Comparison of ENCODE assay signal across 1 cellular context in genomic region chr1:30778156-30778978, GRCh38.
TF ChIP-seq lines count a peak whose summit lies in the region.

No MANE protein-coding gene starts in this region.

TF ChIP-seq in K562, 482 proteins besides CTCF, POLR2A, EP300 and RAD21 (continued from another document and continues in another):
- TF ChIP-seq, protein P1, sequence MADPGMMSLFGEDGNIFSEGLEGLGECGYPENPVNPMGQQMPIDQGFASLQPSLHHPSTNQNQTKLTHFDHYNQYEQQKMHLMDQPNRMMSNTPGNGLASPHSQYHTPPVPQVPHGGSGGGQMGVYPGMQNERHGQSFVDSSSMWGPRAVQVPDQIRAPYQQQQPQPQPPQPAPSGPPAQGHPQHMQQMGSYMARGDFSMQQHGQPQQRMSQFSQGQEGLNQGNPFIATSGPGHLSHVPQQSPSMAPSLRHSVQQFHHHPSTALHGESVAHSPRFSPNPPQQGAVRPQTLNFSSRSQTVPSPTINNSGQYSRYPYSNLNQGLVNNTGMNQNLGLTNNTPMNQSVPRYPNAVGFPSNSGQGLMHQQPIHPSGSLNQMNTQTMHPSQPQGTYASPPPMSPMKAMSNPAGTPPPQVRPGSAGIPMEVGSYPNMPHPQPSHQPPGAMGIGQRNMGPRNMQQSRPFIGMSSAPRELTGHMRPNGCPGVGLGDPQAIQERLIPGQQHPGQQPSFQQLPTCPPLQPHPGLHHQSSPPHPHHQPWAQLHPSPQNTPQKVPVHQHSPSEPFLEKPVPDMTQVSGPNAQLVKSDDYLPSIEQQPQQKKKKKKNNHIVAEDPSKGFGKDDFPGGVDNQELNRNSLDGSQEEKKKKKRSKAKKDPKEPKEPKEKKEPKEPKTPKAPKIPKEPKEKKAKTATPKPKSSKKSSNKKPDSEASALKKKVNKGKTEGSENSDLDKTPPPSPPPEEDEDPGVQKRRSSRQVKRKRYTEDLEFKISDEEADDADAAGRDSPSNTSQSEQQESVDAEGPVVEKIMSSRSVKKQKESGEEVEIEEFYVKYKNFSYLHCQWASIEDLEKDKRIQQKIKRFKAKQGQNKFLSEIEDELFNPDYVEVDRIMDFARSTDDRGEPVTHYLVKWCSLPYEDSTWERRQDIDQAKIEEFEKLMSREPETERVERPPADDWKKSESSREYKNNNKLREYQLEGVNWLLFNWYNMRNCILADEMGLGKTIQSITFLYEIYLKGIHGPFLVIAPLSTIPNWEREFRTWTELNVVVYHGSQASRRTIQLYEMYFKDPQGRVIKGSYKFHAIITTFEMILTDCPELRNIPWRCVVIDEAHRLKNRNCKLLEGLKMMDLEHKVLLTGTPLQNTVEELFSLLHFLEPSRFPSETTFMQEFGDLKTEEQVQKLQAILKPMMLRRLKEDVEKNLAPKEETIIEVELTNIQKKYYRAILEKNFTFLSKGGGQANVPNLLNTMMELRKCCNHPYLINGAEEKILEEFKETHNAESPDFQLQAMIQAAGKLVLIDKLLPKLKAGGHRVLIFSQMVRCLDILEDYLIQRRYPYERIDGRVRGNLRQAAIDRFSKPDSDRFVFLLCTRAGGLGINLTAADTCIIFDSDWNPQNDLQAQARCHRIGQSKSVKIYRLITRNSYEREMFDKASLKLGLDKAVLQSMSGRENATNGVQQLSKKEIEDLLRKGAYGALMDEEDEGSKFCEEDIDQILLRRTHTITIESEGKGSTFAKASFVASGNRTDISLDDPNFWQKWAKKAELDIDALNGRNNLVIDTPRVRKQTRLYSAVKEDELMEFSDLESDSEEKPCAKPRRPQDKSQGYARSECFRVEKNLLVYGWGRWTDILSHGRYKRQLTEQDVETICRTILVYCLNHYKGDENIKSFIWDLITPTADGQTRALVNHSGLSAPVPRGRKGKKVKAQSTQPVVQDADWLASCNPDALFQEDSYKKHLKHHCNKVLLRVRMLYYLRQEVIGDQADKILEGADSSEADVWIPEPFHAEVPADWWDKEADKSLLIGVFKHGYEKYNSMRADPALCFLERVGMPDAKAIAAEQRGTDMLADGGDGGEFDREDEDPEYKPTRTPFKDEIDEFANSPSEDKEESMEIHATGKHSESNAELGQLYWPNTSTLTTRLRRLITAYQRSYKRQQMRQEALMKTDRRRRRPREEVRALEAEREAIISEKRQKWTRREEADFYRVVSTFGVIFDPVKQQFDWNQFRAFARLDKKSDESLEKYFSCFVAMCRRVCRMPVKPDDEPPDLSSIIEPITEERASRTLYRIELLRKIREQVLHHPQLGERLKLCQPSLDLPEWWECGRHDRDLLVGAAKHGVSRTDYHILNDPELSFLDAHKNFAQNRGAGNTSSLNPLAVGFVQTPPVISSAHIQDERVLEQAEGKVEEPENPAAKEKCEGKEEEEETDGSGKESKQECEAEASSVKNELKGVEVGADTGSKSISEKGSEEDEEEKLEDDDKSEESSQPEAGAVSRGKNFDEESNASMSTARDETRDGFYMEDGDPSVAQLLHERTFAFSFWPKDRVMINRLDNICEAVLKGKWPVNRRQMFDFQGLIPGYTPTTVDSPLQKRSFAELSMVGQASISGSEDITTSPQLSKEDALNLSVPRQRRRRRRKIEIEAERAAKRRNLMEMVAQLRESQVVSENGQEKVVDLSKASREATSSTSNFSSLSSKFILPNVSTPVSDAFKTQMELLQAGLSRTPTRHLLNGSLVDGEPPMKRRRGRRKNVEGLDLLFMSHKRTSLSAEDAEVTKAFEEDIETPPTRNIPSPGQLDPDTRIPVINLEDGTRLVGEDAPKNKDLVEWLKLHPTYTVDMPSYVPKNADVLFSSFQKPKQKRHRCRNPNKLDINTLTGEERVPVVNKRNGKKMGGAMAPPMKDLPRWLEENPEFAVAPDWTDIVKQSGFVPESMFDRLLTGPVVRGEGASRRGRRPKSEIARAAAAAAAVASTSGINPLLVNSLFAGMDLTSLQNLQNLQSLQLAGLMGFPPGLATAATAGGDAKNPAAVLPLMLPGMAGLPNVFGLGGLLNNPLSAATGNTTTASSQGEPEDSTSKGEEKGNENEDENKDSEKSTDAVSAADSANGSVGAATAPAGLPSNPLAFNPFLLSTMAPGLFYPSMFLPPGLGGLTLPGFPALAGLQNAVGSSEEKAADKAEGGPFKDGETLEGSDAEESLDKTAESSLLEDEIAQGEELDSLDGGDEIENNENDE (IDR thresholded peaks at IDR 0.05; ENCODE audit: low read depth, low read length): no peak
- TF ChIP-seq FOXP1 (CRISPR knock-in tag; IDR thresholded peaks at IDR 0.05): peak; percentile 99
- TF ChIP-seq CAMTA2 (CRISPR knock-in tag; conservative IDR thresholded peaks at IDR 0.05): no peak
- peak; percentile 43 for TF ChIP-seq HDAC3 (IDR thresholded peaks at IDR 0.05; ENCODE audit: borderline replicate concordance, partially characterized antibody)
- TF ChIP-seq GTF2F1 (IDR thresholded peaks at IDR 0.05; ENCODE audit: low read depth, low read length): peak; percentile 93; the same call in 1 of the 2 replicates
- TF ChIP-seq ZNF146 (CRISPR knock-in tag; IDR thresholded peaks at IDR 0.05; ENCODE audit: unreplicated experiment): peak; percentile 9
- TF ChIP-seq ZNF699 (CRISPR knock-in tag; IDR thresholded peaks at IDR 0.05; ENCODE audit: insufficient replicate concordance): no peak
- TF ChIP-seq KDM2B (CRISPR knock-in tag; IDR thresholded peaks at IDR 0.05): peak; percentile 88
- TF ChIP-seq SREBF2 (CRISPR knock-in tag; IDR thresholded peaks at IDR 0.05): peak; percentile 98; the same call in 1 of the 2 replicates
- TF ChIP-seq, protein P2, sequence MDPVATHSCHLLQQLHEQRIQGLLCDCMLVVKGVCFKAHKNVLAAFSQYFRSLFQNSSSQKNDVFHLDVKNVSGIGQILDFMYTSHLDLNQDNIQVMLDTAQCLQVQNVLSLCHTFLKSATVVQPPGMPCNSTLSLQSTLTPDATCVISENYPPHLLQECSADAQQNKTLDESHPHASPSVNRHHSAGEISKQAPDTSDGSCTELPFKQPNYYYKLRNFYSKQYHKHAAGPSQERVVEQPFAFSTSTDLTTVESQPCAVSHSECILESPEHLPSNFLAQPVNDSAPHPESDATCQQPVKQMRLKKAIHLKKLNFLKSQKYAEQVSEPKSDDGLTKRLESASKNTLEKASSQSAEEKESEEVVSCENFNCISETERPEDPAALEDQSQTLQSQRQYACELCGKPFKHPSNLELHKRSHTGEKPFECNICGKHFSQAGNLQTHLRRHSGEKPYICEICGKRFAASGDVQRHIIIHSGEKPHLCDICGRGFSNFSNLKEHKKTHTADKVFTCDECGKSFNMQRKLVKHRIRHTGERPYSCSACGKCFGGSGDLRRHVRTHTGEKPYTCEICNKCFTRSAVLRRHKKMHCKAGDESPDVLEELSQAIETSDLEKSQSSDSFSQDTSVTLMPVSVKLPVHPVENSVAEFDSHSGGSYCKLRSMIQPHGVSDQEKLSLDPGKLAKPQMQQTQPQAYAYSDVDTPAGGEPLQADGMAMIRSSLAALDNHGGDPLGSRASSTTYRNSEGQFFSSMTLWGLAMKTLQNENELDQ (CRISPR knock-in tag; IDR thresholded peaks at IDR 0.05; ENCODE audit: borderline replicate concordance): peak; percentile 87; the same call in 1 of the 2 replicates
- TF ChIP-seq CCAR2 (IDR thresholded peaks at IDR 0.05; ENCODE audit: low read depth, low read length): no peak
- TF ChIP-seq LARP7 (IDR thresholded peaks at IDR 0.05): no peak
- TF ChIP-seq ELF2 (CRISPR knock-in tag; IDR thresholded peaks at IDR 0.05): no peak; the same call in 1 of the 2 replicates
- no peak for TF ChIP-seq ZNF316 (IDR thresholded peaks at IDR 0.05)
- peak; percentile 59 to 70 for TF ChIP-seq NRF1 (conservative IDR thresholded peaks at IDR 0.05 in 1 of 2, IDR thresholded peaks at IDR 0.05 in 1 of 2)
- no peak; the same call in 1 of the 2 replicates for TF ChIP-seq SRSF3 (IDR thresholded peaks at IDR 0.05; ENCODE audit: insufficient read depth, low read length)
- peak in 1 of 2 experiments; percentile 98; a peak in 2 of 3 replicates for TF ChIP-seq CBX3 (IDR thresholded peaks at IDR 0.05; ENCODE audit: borderline replicate concordance in 1 of 2, low read length in 2 of 2)
- peak; percentile 98 for TF ChIP-seq FOS (IDR thresholded peaks at IDR 0.05; ENCODE audit: extremely low read depth, insufficient read length)
- 0 out of 2 replicates have a peak, but pooled peaks have one; percentile 21 for TF ChIP-seq E4F1 (CRISPR knock-in tag; IDR thresholded peaks at IDR 0.05; ENCODE audit: borderline replicate concordance)
- TF ChIP-seq ZNF444 (CRISPR knock-in tag; IDR thresholded peaks at IDR 0.05): peak; percentile 81
- TF ChIP-seq RBFOX2 (IDR thresholded peaks at IDR 0.05; ENCODE audit: low read depth, low read length): 0 out of 2 replicates have a peak, but pooled peaks have one; percentile 33
- peak; percentile 16 for TF ChIP-seq SIRT6 (IDR thresholded peaks at IDR 0.05; ENCODE audit: low read depth, low read length)
- TF ChIP-seq HMG20A (CRISPR knock-in tag; conservative IDR thresholded peaks at IDR 0.05): no peak
- TF ChIP-seq ZBTB7A (IDR thresholded peaks at IDR 0.05; ENCODE audit: borderline replicate concordance, control insufficient read depth, low read depth, low read length): no peak
- peak; percentile 80; the same call in 1 of the 2 replicates for TF ChIP-seq STAT5A (IDR thresholded peaks at IDR 0.05; ENCODE audit: borderline replicate concordance, low read length)
- TF ChIP-seq EGR1 (conservative IDR thresholded peaks at IDR 0.05): no peak
- TF ChIP-seq RBM22 (IDR thresholded peaks at IDR 0.05; ENCODE audit: low read depth, low read length, poor library complexity, severe bottlenecking): no peak
- TF ChIP-seq TEAD4 (IDR thresholded peaks at IDR 0.05; ENCODE audit: low read length): peak; percentile 96
- TF ChIP-seq TEAD4 (CRISPR knock-in tag; IDR thresholded peaks at IDR 0.05; ENCODE audit: borderline replicate concordance): peak; percentile 87
- TF ChIP-seq SMAD3 (CRISPR knock-in tag; conservative IDR thresholded peaks at IDR 0.05): peak; percentile 87; the same call in 1 of the 2 replicates
- TF ChIP-seq KLF1 (tag; IDR thresholded peaks at IDR 0.05): peak; percentile 78; the same call in 1 of the 2 replicates
- TF ChIP-seq SIN3B (IDR thresholded peaks at IDR 0.05; ENCODE audit: low read depth): no peak; the same call in 1 of the 2 replicates
- peak; percentile 87; the same call in 1 of the 2 replicates for TF ChIP-seq ZNF12 (CRISPR knock-in tag; IDR thresholded peaks at IDR 0.05)
- TF ChIP-seq PHTF2 (CRISPR knock-in tag; IDR thresholded peaks at IDR 0.05): no peak; the same call in 1 of the 2 replicates
- TF ChIP-seq PATZ1 (CRISPR knock-in tag; IDR thresholded peaks at IDR 0.05; ENCODE audit: borderline replicate concordance): peak; percentile 85
- peak; percentile 86 for TF ChIP-seq TAL1 (IDR thresholded peaks at IDR 0.05)
- peak; percentile 98; the same call in 1 of the 2 replicates for TF ChIP-seq FOXK1 (CRISPR knock-in tag; IDR thresholded peaks at IDR 0.05; ENCODE audit: borderline replicate concordance)
- no peak for TF ChIP-seq MCM3 (IDR thresholded peaks at IDR 0.05)
- TF ChIP-seq U2AF1 (optimal IDR thresholded peaks at IDR 0.05; ENCODE audit: low read depth, low read length): no peak
- TF ChIP-seq CEBPB (tag; IDR thresholded peaks at IDR 0.05): no peak
- TF ChIP-seq FIP1L1 (IDR thresholded peaks at IDR 0.05; ENCODE audit: low read depth, low read length, poor library complexity, severe bottlenecking): no peak
- TF ChIP-seq ZNF436 (CRISPR knock-in tag; IDR thresholded peaks at IDR 0.05): no peak
- TF ChIP-seq SRF (CRISPR knock-in tag; IDR thresholded peaks at IDR 0.05): no peak
- TF ChIP-seq ZC3H11A (IDR thresholded peaks at IDR 0.05; ENCODE audit: low read depth, low read length): no peak
- peak; percentile 59; the same call in 1 of the 2 replicates for TF ChIP-seq CHAMP1 (IDR thresholded peaks at IDR 0.05)
- TF ChIP-seq SMARCC2 (IDR thresholded peaks at IDR 0.05; ENCODE audit: low read depth): no peak
- no peak for TF ChIP-seq ATF1 (CRISPR knock-in tag; IDR thresholded peaks at IDR 0.05)
- peak; percentile 94 for TF ChIP-seq ATF1 (tag; IDR thresholded peaks at IDR 0.05)
